In genomic region chr21:45335761-45336534, GRCh38 we compare ENCODE assay signal across 23 cellular contexts. TPM values are rescaled to one million over a fixed set of nuclear protein-coding genes. Genes with fewer than 3 reads are reported as not detected.
A peak's percentile ranks its signal among the peaks of the same experiment; 100 is the strongest.
DNase-seq lines count a peak whose midpoint lies in the region; ATAC-seq and TF ChIP-seq lines count a peak whose summit lies in the region.
"Had no signal": no experiment of that assay in that cellular context is flagged by ENCODE, and none has a peak within 500 bp of the region (broad histone marks: within the 10 kb centered on the region; RNA-seq: fewer than 3 reads in every experiment).

No MANE protein-coding gene starts in this region.

- H3K4me1 ChIP-seq in RWPE2 (ENCODE audit: insufficient read depth, poor library complexity, severe bottlenecking) (peaks cover 16% of the 10 kb centered on the region), tibial nerve (peaks cover 0 to 7% (median 3%) of the 10 kb centered on the region in 4 donors)
- H3K4me1 ChIP-seq: prostate gland had no signal

- peaks cover 27% of the 10 kb centered on the region for H3K4me1 Mint-ChIP-seq in progenitor cell of endocrine pancreas (ENCODE audit: low read depth)
- H3K4me1 Mint-ChIP-seq: activated CD4-positive, alpha-beta T cell treated with anti-CD3 and anti-CD28 coated beads, Interleukin-2, amount 10 ng/mL, durations not matched to agents 7 days and 5 days; natural killer cell had no signal

- no peak for TF ChIP-seq EP300 in tibial nerve (IDR thresholded peaks at IDR 0.05)

- H3K27me3 Mint-ChIP-seq in progenitor cell of endocrine pancreas: peaks cover 16% of the 10 kb centered on the region
- H3K27me3 Mint-ChIP-seq: activated CD4-positive, alpha-beta T cell treated with anti-CD3 and anti-CD28 coated beads, Interleukin-2, amount 10 ng/mL, durations not matched to agents 7 days and 5 days had no signal

- TF ChIP-seq CTCF in RWPE2 (IDR thresholded peaks at IDR 0.05; ENCODE audit: poor library complexity, severe bottlenecking): no peak
- no peak for TF ChIP-seq CTCF in progenitor cell of endocrine pancreas (IDR thresholded peaks at IDR 0.05; ENCODE audit: unreplicated experiment)
- TF ChIP-seq CTCF in tibial nerve (IDR thresholded peaks at IDR 0.05): no peak

- H3K4me3 ChIP-seq in RWPE2 (ENCODE audit: severe bottlenecking) (no peak overlapping the region), tibial nerve (no peak overlapping the region)
- H3K4me3 ChIP-seq: cardiac muscle cell, hepatocyte, prostate gland, smooth muscle cell, stomach had no signal

- no peak for TF ChIP-seq POLR2A in tibial nerve (IDR thresholded peaks at IDR 0.05)

- H3K9me3 Mint-ChIP-seq in progenitor cell of endocrine pancreas (ENCODE audit: low read depth): no peaks in the 10 kb centered on the region
- H3K9me3 Mint-ChIP-seq: activated CD4-positive, alpha-beta T cell treated with anti-CD3 and anti-CD28 coated beads, Interleukin-2, amount 10 ng/mL, durations not matched to agents 7 days and 5 days; T-cell had no signal

- H3K36me3 ChIP-seq in RWPE2 (ENCODE audit: low read depth) (no peaks in the 10 kb centered on the region), tibial nerve (no peaks in the 10 kb centered on the region)
- H3K36me3 ChIP-seq: cardiac muscle cell, prostate gland, stomach had no signal

- H3K27me3 ChIP-seq in RWPE2 (ENCODE audit: insufficient read depth, poor library complexity, severe bottlenecking): no peaks in the 10 kb centered on the region
- H3K27me3 ChIP-seq in tibial nerve: no peaks in the 10 kb centered on the region
- H3K27me3 ChIP-seq: cardiac muscle cell, hepatocyte had no signal

- WGBS in tibial nerve, 2 donors: 90 to 93% methylated on average over 17 to 19 of the region's 19 CpGs

- no peaks in the 10 kb centered on the region for H3K9me3 ChIP-seq in RWPE2 (ENCODE audit: severe bottlenecking)
- no peaks in the 10 kb centered on the region for H3K9me3 ChIP-seq in tibial nerve
- H3K9me3 ChIP-seq: prostate gland, stomach had no signal

- no peak overlapping the region for H3K4me3 Mint-ChIP-seq in progenitor cell of endocrine pancreas (ENCODE audit: low read depth)
- H3K4me3 Mint-ChIP-seq: activated CD4-positive, alpha-beta T cell treated with anti-CD3 and anti-CD28 coated beads, Interleukin-2, amount 10 ng/mL, durations not matched to agents 7 days and 5 days; natural killer cell; T-cell had no signal

- H3K27ac Mint-ChIP-seq in progenitor cell of endocrine pancreas: peak overlapping the region; percentile 79
- H3K27ac Mint-ChIP-seq: activated CD4-positive, alpha-beta T cell treated with anti-CD3 and anti-CD28 coated beads, Interleukin-2, amount 10 ng/mL, durations not matched to agents 7 days and 5 days; natural killer cell; T-cell had no signal

- ATAC-seq in RWPE2 (ENCODE audit: low read depth) (no peak), left colon (peak; percentile 34), GM21515 (IDR thresholded peaks at IDR 0.05; ENCODE audit: unreplicated experiment) (no peak)
- ATAC-seq: T-cell had no signal

- DNase-seq in ELF-1 (ENCODE audit: low read depth, low spot score) (peak; percentile 1), RWPE2 (ENCODE audit: low spot score) (peak; percentile 52), left colon (no peak), progenitor cell of endocrine pancreas (ENCODE audit: low spot score, unreplicated experiment) (no peak), NOMO-1 treated with dmso at 0.1 percent for 144 hours (lab: John Stamatoyannopoulos, UW; ENCODE audit: unreplicated experiment) (no peak), tibial nerve (ENCODE audit: low spot score in 2 of 2) (no peak), NCI-H82 (lab: John Stamatoyannopoulos, UW) (no peak)
- DNase-seq: activated CD4-positive, alpha-beta T cell treated with anti-CD3 and anti-CD28 coated beads, Interleukin-2, amount 10 ng/mL, durations not matched to agents 7 days and 5 days; activated effector memory CD4-positive, alpha-beta T cell treated with Interleukin-2 at 50 U/mL for 16 hours; COR-L47; Karpas-422; natural killer cell; NCI-H2029; NCI-H524 treated with DMSO at 0.1 percent for 48 hours; SHP77; stimulated activated CD4-positive, alpha-beta T cell treated with anti-CD3 and anti-CD28 coated beads, Interleukin-4, amount 100 ng/mL, for 1 hour; stomach; T-cell had no signal

- intact Hi-C loops in left colon (cut with DNase I, micrococcal nuclease): no loop called here

- no peaks in the 10 kb centered on the region for H3K36me3 Mint-ChIP-seq in progenitor cell of endocrine pancreas (ENCODE audit: insufficient read depth)
- H3K36me3 Mint-ChIP-seq: natural killer cell, T-cell had no signal

- H3K27ac ChIP-seq in RWPE2 (ENCODE audit: poor library complexity, severe bottlenecking) (no peak overlapping the region), tibial nerve (no peak overlapping the region)
- H3K27ac ChIP-seq: cardiac muscle cell, hepatocyte, prostate gland, stomach had no signal

RNA-seq across cellular contexts. Expression of gene POFUT2, which starts 48.3 kb away (rescaled TPM):
- total RNA-seq in left colon (10 to 100 TPM; 21.7 to 26.1 TPM), progenitor cell of endocrine pancreas (47.8 and 51.5 TPM in 2 replicates), tibial nerve (10 to 100 TPM; 19.5 to 66.3 (median 35.1) TPM)

Comparison
In these comparisons a context has a peak if more than half of its experiments do, and no peak if none do; other contexts are left out.
1. DNase-seq: peak in ELF-1 (single experiment) and RWPE2 (single experiment); none in left colon (0 of 2), progenitor cell of endocrine pancreas (single experiment), NOMO-1 treated with dmso at 0.1 percent for 144 hours (single experiment), tibial nerve (0 of 2) and NCI-H82 (single experiment).